In the genomic region with DNA sequence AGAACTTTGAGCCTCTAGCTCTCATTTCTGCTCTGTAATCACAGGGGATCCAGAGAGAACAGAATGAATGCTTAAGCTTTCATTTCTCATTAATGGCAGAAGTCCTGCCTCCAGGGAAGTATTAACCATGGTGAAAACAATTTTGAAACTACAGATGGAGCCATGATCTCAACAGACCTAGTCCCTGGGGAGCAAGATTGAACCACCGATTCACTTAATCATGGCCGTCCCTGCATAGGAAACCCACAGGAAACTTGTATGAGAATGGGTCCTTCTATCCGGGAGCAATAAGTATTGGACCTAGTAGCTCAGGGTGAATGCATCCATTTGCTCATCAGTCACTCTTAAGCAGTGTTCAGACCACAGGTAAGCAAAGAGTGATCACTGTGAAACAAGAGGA, we compare ENCODE assay signal across 27 cellular contexts.
"Had no signal": no experiment of that assay in that cellular context is flagged by ENCODE, and none has a peak within 500 bp of the region (broad histone marks: within the 10 kb centered on the region; RNA-seq: fewer than 3 reads in every experiment).

No MANE protein-coding gene starts in this region.

- H3K27me3 ChIP-seq: esophagus squamous epithelium, gastroesophageal sphincter, heart right ventricle, right atrium auricular region, spleen, testis, transverse colon had no signal

- H3K27ac ChIP-seq: epithelial cell of prostate, esophagus squamous epithelium, gastroesophageal sphincter, heart right ventricle, lower lobe of right lung, right atrium auricular region, spleen, transverse colon, WERI-Rb-1 had no signal

- H3K36me3 Mint-ChIP-seq: natural killer cell had no signal

- H3K27ac Mint-ChIP-seq: activated CD4-positive, alpha-beta memory T cell treated with anti-CD3 and anti-CD28 coated beads for 36 hours; activated CD4-positive, alpha-beta T cell treated with anti-CD3 and anti-CD28 coated beads, Interleukin-2, amount 10 ng/mL, durations not matched to agents 24 days and 14 days; activated T-helper 17 cell treated with anti-CD3 and anti-CD28 coated beads, Interleukin-2, amount 50 U/mL, for 72 hours had no signal

- ATAC-seq: activated T-cell treated with anti-CD3 and anti-CD28 coated beads, Interleukin-2, amount 50 U/mL, for 4 hours; activated T-helper 17 cell treated with anti-CD3 and anti-CD28 coated beads, Interleukin-2, amount 50 U/mL, for 72 hours; gastroesophageal sphincter; heart right ventricle; lower lobe of right lung; natural killer cell had no signal

- DNase-seq: activated CD4-positive, alpha-beta memory T cell treated with anti-CD3 and anti-CD28 coated beads for 36 hours; activated CD4-positive, alpha-beta T cell treated with anti-CD3 and anti-CD28 coated beads, Interleukin-2, amount 10 ng/mL, durations not matched to agents 24 days and 14 days; activated CD4-positive, CD25-positive, alpha-beta regulatory T cell treated with anti-CD3 and anti-CD28 coated beads, Interleukin-2, amount 50 U/mL, for 72 hours; activated gamma-delta T cell treated with Interleukin-2 at 50 U/mL for 16 hours; activated naive CD4-positive, alpha-beta T cell treated with anti-CD3 and anti-CD28 coated beads, Interleukin-2, amount 50 U/mL, for 16 hours; activated T-cell treated with anti-CD3 and anti-CD28 coated beads, Interleukin-2, amount 50 U/mL, for 4 hours; amniotic stem cell; dermis blood vessel endothelial cell; effector CD4-positive, alpha-beta T cell; esophagus squamous epithelium; heart right ventricle; kidney glomerular epithelial cell; lower lobe of right lung; mesendoderm; natural killer cell; spleen; stimulated activated naive CD4-positive, alpha-beta T cell treated with Interleukin-2 at 50 U/mL for 16 hours; T-helper 1 cell; T1000; testis; transverse colon; WERI-Rb-1 had no signal

- H3K4me1 Mint-ChIP-seq: activated CD4-positive, alpha-beta T cell treated with anti-CD3 and anti-CD28 coated beads, Interleukin-2, amount 10 ng/mL, durations not matched to agents 24 days and 14 days; activated T-helper 17 cell treated with anti-CD3 and anti-CD28 coated beads, Interleukin-2, amount 50 U/mL, for 72 hours; central memory CD8-positive, alpha-beta T cell; natural killer cell had no signal

- H3K9me3 Mint-ChIP-seq: activated CD4-positive, alpha-beta memory T cell treated with anti-CD3 and anti-CD28 coated beads for 36 hours; activated CD4-positive, alpha-beta T cell treated with anti-CD3 and anti-CD28 coated beads, Interleukin-2, amount 10 ng/mL, durations not matched to agents 24 days and 14 days; activated T-cell treated with anti-CD3 and anti-CD28 coated beads, Interleukin-2, amount 50 U/mL, for 4 hours; activated T-helper 17 cell treated with anti-CD3 and anti-CD28 coated beads, Interleukin-2, amount 50 U/mL, for 72 hours; central memory CD8-positive, alpha-beta T cell; natural killer cell had no signal

- H3K36me3 ChIP-seq: WERI-Rb-1 had no signal

- H3K27me3 Mint-ChIP-seq: activated CD4-positive, alpha-beta memory T cell treated with anti-CD3 and anti-CD28 coated beads for 36 hours; activated CD4-positive, alpha-beta T cell treated with anti-CD3 and anti-CD28 coated beads, Interleukin-2, amount 10 ng/mL, durations not matched to agents 24 days and 14 days; activated T-helper 17 cell treated with anti-CD3 and anti-CD28 coated beads, Interleukin-2, amount 50 U/mL, for 72 hours; central memory CD8-positive, alpha-beta T cell had no signal

- H3K4me1 ChIP-seq: esophagus squamous epithelium, gastroesophageal sphincter, heart right ventricle, lower lobe of right lung, right atrium auricular region, spleen, transverse colon had no signal

- H3K9me3 ChIP-seq: esophagus squamous epithelium, gastroesophageal sphincter, heart right ventricle, lower lobe of right lung, right atrium auricular region, spleen, testis, transverse colon had no signal

- H3K4me3 Mint-ChIP-seq: activated CD4-positive, alpha-beta memory T cell treated with anti-CD3 and anti-CD28 coated beads for 36 hours; activated CD4-positive, alpha-beta T cell treated with anti-CD3 and anti-CD28 coated beads, Interleukin-2, amount 10 ng/mL, durations not matched to agents 24 days and 14 days; activated T-cell treated with anti-CD3 and anti-CD28 coated beads, Interleukin-2, amount 50 U/mL, for 4 hours; activated T-helper 17 cell treated with anti-CD3 and anti-CD28 coated beads, Interleukin-2, amount 50 U/mL, for 72 hours; central memory CD8-positive, alpha-beta T cell; natural killer cell had no signal

- H3K4me3 ChIP-seq: esophagus squamous epithelium, gastroesophageal sphincter, heart right ventricle, lower lobe of right lung, right atrium auricular region, spleen, testis, transverse colon had no signal
